In genomic region chr3:73298243-73299183, GRCh38 we compare ENCODE assay signal across 16 cellular contexts.
"Had no signal": no experiment of that assay in that cellular context is flagged by ENCODE, and none has a peak within 500 bp of the region (broad histone marks: within the 10 kb centered on the region; RNA-seq: fewer than 3 reads in every experiment).

No MANE protein-coding gene starts in this region.

- H3K36me3 Mint-ChIP-seq: activated CD4-positive, alpha-beta memory T cell treated with anti-CD3 and anti-CD28 coated beads for 36 hours; activated CD8-positive, alpha-beta memory T cell treated with anti-CD3 and anti-CD28 coated beads, Interleukin-2, amount 10 ng/mL, durations not matched to agents 7 days and 5 days; activated naive CD4-positive, alpha-beta T cell treated with anti-CD3 and anti-CD28 coated beads, Interleukin-2, amount 50 U/mL, for 72 hours had no signal

- DNase-seq: activated CD4-positive, alpha-beta memory T cell treated with anti-CD3 and anti-CD28 coated beads for 36 hours; activated CD4-positive, alpha-beta T cell treated with anti-CD3 and anti-CD28 coated beads for 36 hours; activated CD8-positive, alpha-beta memory T cell treated with anti-CD3 and anti-CD28 coated beads, Interleukin-2, amount 10 ng/mL, durations not matched to agents 7 days and 5 days; activated effector memory CD4-positive, alpha-beta T cell treated with Interleukin-2 at 50 U/mL for 16 hours; activated T-cell treated with anti-CD3 and anti-CD28 coated beads, Interleukin-2, amount 50 U/mL, for 24 hours; heart right ventricle; left cardiac atrium; lower lobe of right lung; right lobe of liver; stimulated activated naive CD8-positive, alpha-beta T cell treated with anti-CD3 and anti-CD28 coated beads, Interleukin-15, amount 100 ng/mL, for 72 hours; upper lobe of left lung had no signal

- H3K9me3 Mint-ChIP-seq: activated CD4-positive, alpha-beta memory T cell treated with anti-CD3 and anti-CD28 coated beads for 36 hours; activated naive CD4-positive, alpha-beta T cell treated with anti-CD3 and anti-CD28 coated beads, Interleukin-2, amount 50 U/mL, for 72 hours; neural crest cell had no signal

- H3K9me3 ChIP-seq: gastroesophageal sphincter, heart right ventricle, lower lobe of right lung, prostate gland, right lobe of liver, upper lobe of left lung had no signal

- H3K4me1 ChIP-seq: gastroesophageal sphincter, heart right ventricle, lower lobe of right lung, right lobe of liver, upper lobe of left lung had no signal

- H3K4me3 Mint-ChIP-seq: activated CD4-positive, alpha-beta memory T cell treated with anti-CD3 and anti-CD28 coated beads for 36 hours; activated CD4-positive, alpha-beta T cell treated with anti-CD3 and anti-CD28 coated beads for 36 hours; activated CD8-positive, alpha-beta memory T cell treated with anti-CD3 and anti-CD28 coated beads, Interleukin-2, amount 10 ng/mL, durations not matched to agents 7 days and 5 days; activated T-cell treated with anti-CD3 and anti-CD28 coated beads, Interleukin-2, amount 50 U/mL, for 24 hours; neural crest cell; stimulated activated naive CD8-positive, alpha-beta T cell treated with anti-CD3 and anti-CD28 coated beads, Interleukin-15, amount 100 ng/mL, for 72 hours had no signal

- H3K36me3 ChIP-seq: cardiac muscle cell, gastroesophageal sphincter, heart right ventricle, lower lobe of right lung, prostate gland, right lobe of liver, upper lobe of left lung had no signal

- H3K4me1 Mint-ChIP-seq: activated CD4-positive, alpha-beta T cell treated with anti-CD3 and anti-CD28 coated beads for 36 hours; activated CD8-positive, alpha-beta memory T cell treated with anti-CD3 and anti-CD28 coated beads, Interleukin-2, amount 10 ng/mL, durations not matched to agents 7 days and 5 days; neural crest cell; stimulated activated naive CD8-positive, alpha-beta T cell treated with anti-CD3 and anti-CD28 coated beads, Interleukin-15, amount 100 ng/mL, for 72 hours had no signal

- H3K27me3 Mint-ChIP-seq: activated CD8-positive, alpha-beta memory T cell treated with anti-CD3 and anti-CD28 coated beads, Interleukin-2, amount 10 ng/mL, durations not matched to agents 7 days and 5 days; activated T-cell treated with anti-CD3 and anti-CD28 coated beads, Interleukin-2, amount 50 U/mL, for 24 hours had no signal

- H3K27ac Mint-ChIP-seq: activated CD4-positive, alpha-beta memory T cell treated with anti-CD3 and anti-CD28 coated beads for 36 hours; activated CD4-positive, alpha-beta T cell treated with anti-CD3 and anti-CD28 coated beads for 36 hours; activated CD8-positive, alpha-beta memory T cell treated with anti-CD3 and anti-CD28 coated beads, Interleukin-2, amount 10 ng/mL, durations not matched to agents 7 days and 5 days; activated naive CD4-positive, alpha-beta T cell treated with anti-CD3 and anti-CD28 coated beads, Interleukin-2, amount 50 U/mL, for 72 hours; activated T-cell treated with anti-CD3 and anti-CD28 coated beads, Interleukin-2, amount 50 U/mL, for 24 hours had no signal

- H3K4me3 ChIP-seq: cardiac muscle cell, gastroesophageal sphincter, heart right ventricle, lower lobe of right lung, prostate gland, right lobe of liver, upper lobe of left lung had no signal

- ATAC-seq: activated CD4-positive, alpha-beta T cell treated with anti-CD3 and anti-CD28 coated beads for 36 hours; activated CD8-positive, alpha-beta memory T cell treated with anti-CD3 and anti-CD28 coated beads, Interleukin-2, amount 10 ng/mL, durations not matched to agents 7 days and 5 days; activated naive CD4-positive, alpha-beta T cell treated with anti-CD3 and anti-CD28 coated beads, Interleukin-2, amount 50 U/mL, for 72 hours; gastroesophageal sphincter; heart right ventricle; left cardiac atrium; lower lobe of right lung; right lobe of liver; stimulated activated naive CD8-positive, alpha-beta T cell treated with anti-CD3 and anti-CD28 coated beads, Interleukin-15, amount 100 ng/mL, for 72 hours had no signal
